ENCODE assay signal across 18 cellular contexts in the genomic region with DNA sequence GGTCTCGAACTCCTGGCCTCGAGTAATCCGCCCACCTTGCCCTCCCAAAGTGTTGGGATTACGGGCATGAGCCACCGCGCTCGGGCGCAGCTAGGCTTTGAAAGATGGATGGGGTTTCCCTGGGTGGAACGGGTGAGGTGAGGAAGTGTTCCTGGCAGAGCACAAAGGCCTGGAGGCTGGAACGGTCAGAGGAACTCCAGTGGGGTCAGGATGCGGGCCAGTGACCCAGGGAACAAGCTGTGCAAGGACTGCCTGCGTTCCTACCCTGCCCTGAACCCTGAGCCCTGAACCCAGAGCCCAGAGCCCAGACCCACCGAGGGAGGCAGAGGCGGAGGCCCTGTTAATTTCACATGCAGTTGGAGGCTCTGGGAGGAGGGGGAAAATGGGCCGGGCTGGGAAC. TPM values are rescaled to one million over a fixed set of nuclear protein-coding genes. Genes with fewer than 3 reads are reported as not detected.
DNase-seq lines count a peak whose midpoint lies in the region; ATAC-seq and TF ChIP-seq lines count a peak whose summit lies in the region.
"Had no signal": no experiment of that assay in that cellular context is flagged by ENCODE, and none has a peak within 500 bp of the region (broad histone marks: within the 10 kb centered on the region; RNA-seq: fewer than 3 reads in every experiment).

No MANE protein-coding gene starts in this region.

- H3K4me3 Mint-ChIP-seq in GM23338, result no peak overlapping the region
- H3K4me3 Mint-ChIP-seq: CD4-positive, CD25-positive, alpha-beta regulatory T cell had no signal

- no peak for ATAC-seq in GM23338
- ATAC-seq in left lobe of liver, result peak; percentile 53
- ATAC-seq in sciatic nerve, result peak; percentile 4
- no peak for ATAC-seq in GM19324 (IDR thresholded peaks at IDR 0.05; ENCODE audit: low FRiP score, unreplicated experiment)
- no peak for ATAC-seq in HG02938 (IDR thresholded peaks at IDR 0.05; ENCODE audit: unreplicated experiment)
- ATAC-seq: A549, GM12878, K562 had no signal

- H3K9me2 ChIP-seq in GM23338 (ENCODE audit: insufficient read depth), result no peaks in the 10 kb centered on the region

- H3K4me1 ChIP-seq in GM23338 (ENCODE audit: insufficient read depth), result no peaks in the 10 kb centered on the region; the same call in 1 of the 2 replicates

- intact Hi-C loops in dorsolateral prefrontal cortex (cut with DNase I), result no loop called here
- intact Hi-C loops in sciatic nerve (cut with DNase I), result no loop called here

- 0 out of 2 replicates have a peak overlapping the region, but pooled peaks have one; percentile 19 for H3K27ac ChIP-seq in GM23338 (ENCODE audit: low read depth)
- H3K27ac ChIP-seq in dorsolateral prefrontal cortex, result peak overlapping the region in 39 of 59 donors; percentile 1 to 94 (median 74)

- no peaks in the 10 kb centered on the region for H3K36me3 ChIP-seq in GM23338 (ENCODE audit: insufficient read depth)

- H4K20me1 ChIP-seq in GM23338 (replicated peaks; ENCODE audit: insufficient read depth), result peaks cover under 1% of the 10 kb centered on the region; the same call in 1 of the 2 replicates

- H3K36me3 Mint-ChIP-seq in GM23338 (ENCODE audit: low read depth), result no peaks in the 10 kb centered on the region
- H3K36me3 Mint-ChIP-seq: CD4-positive, CD25-positive, alpha-beta regulatory T cell had no signal

- no peak overlapping the region for H3K27ac Mint-ChIP-seq in GM23338
- H3K27ac Mint-ChIP-seq: CD4-positive, CD25-positive, alpha-beta regulatory T cell had no signal

- H2AFZ ChIP-seq in GM23338, result no peak overlapping the region

- peaks cover 26% of the 10 kb centered on the region for H3K4me1 Mint-ChIP-seq in GM23338

- peaks cover 47% of the 10 kb centered on the region for H3K79me2 ChIP-seq in GM23338 (replicated peaks; ENCODE audit: insufficient read depth)

- H3K9me3 Mint-ChIP-seq in GM23338, result no peaks in the 10 kb centered on the region
- H3K9me3 Mint-ChIP-seq: CD4-positive, CD25-positive, alpha-beta regulatory T cell had no signal

- no peak overlapping the region for H3K4me2 ChIP-seq in GM23338
- H3K4me2 ChIP-seq: A549 had no signal

- no peaks in the 10 kb centered on the region for H3F3A ChIP-seq in GM23338 (replicated peaks; ENCODE audit: low read depth)

- H3K4me3 ChIP-seq in GM23338 (no peak overlapping the region), dorsolateral prefrontal cortex (no peak overlapping the region)
- H3K4me3 ChIP-seq: A549, GM12878, K562 had no signal

- TF ChIP-seq CTCF in GM23338 (conservative IDR thresholded peaks at IDR 0.05; ENCODE audit: low read depth in 2 of 2) (no peak), dorsolateral prefrontal cortex (IDR thresholded peaks at IDR 0.05 in 54 of 56, conservative IDR thresholded peaks at IDR 0.05 in 2 of 56; ENCODE audit: low read depth in 1 of 56, partially characterized antibody in 56 of 56) (no peak)

- H3K27me3 ChIP-seq in GM23338 (ENCODE audit: insufficient read depth) (no peaks in the 10 kb centered on the region), dorsolateral prefrontal cortex (no peaks in the 10 kb centered on the region)

- peaks cover 16% of the 10 kb centered on the region for H3K27me3 Mint-ChIP-seq in GM23338 (ENCODE audit: insufficient read depth, low read depth, poor library complexity)
- H3K27me3 Mint-ChIP-seq: CD4-positive, CD25-positive, alpha-beta regulatory T cell had no signal

- DNase-seq in GM23338 (ENCODE audit: low spot score), result no peak
- DNase-seq in dorsolateral prefrontal cortex, result no peak
- DNase-seq in left lobe of liver (ENCODE audit: low spot score), result no peak
- no peak for DNase-seq in sciatic nerve (ENCODE audit: low spot score)
- DNase-seq in activated naive CD4-positive, alpha-beta T cell treated with Interleukin-2 at 50 U/mL for 16 hours, result no peak
- no peak for DNase-seq in stimulated activated CD4-positive, alpha-beta T cell treated with anti-CD3 and anti-CD28 coated beads, Interleukin-15, amount 100 ng/mL, for 24 hours
- DNase-seq: Calu3; CD4-positive, CD25-positive, alpha-beta regulatory T cell; DMS79; NCI-H1436 treated with DMSO at 0.1 percent for 48 hours; NCI-H345; NCI-H69; NK-92 treated with Interleukin-12 subunit alpha and Interleukin-12 subunit beta, amount 100 ng/mL, for 24 hours had no signal

TF ChIP-seq in GM23338, 12 proteins besides CTCF, POLR2A, EP300 and RAD21 (continues in another document):
- TF ChIP-seq POLR2AphosphoS5 (IDR thresholded peaks at IDR 0.05; ENCODE audit: low read depth) (no peak), ZNF114 (CRISPR knock-in tag; IDR thresholded peaks at IDR 0.05) (no peak), JUNB (IDR thresholded peaks at IDR 0.05; ENCODE audit: unreplicated experiment) (no peak), NANOG (IDR thresholded peaks at IDR 0.05; ENCODE audit: borderline replicate concordance) (no peak), CREB1 (CRISPR knock-in tag; IDR thresholded peaks at IDR 0.05; ENCODE audit: low read depth) (no peak), EZH2 (IDR thresholded peaks at IDR 0.05; ENCODE audit: low read depth, unreplicated experiment) (no peak), STAT1 (IDR thresholded peaks at IDR 0.05; ENCODE audit: unreplicated experiment) (no peak), EZH2phosphoT487 (IDR thresholded peaks at IDR 0.05; ENCODE audit: unreplicated experiment) (no peak)
- TF ChIP-seq, protein P1, sequence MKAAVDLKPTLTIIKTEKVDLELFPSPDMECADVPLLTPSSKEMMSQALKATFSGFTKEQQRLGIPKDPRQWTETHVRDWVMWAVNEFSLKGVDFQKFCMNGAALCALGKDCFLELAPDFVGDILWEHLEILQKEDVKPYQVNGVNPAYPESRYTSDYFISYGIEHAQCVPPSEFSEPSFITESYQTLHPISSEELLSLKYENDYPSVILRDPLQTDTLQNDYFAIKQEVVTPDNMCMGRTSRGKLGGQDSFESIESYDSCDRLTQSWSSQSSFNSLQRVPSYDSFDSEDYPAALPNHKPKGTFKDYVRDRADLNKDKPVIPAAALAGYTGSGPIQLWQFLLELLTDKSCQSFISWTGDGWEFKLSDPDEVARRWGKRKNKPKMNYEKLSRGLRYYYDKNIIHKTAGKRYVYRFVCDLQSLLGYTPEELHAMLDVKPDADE (IDR thresholded peaks at IDR 0.05), result no peak
- TF ChIP-seq, protein P2, sequence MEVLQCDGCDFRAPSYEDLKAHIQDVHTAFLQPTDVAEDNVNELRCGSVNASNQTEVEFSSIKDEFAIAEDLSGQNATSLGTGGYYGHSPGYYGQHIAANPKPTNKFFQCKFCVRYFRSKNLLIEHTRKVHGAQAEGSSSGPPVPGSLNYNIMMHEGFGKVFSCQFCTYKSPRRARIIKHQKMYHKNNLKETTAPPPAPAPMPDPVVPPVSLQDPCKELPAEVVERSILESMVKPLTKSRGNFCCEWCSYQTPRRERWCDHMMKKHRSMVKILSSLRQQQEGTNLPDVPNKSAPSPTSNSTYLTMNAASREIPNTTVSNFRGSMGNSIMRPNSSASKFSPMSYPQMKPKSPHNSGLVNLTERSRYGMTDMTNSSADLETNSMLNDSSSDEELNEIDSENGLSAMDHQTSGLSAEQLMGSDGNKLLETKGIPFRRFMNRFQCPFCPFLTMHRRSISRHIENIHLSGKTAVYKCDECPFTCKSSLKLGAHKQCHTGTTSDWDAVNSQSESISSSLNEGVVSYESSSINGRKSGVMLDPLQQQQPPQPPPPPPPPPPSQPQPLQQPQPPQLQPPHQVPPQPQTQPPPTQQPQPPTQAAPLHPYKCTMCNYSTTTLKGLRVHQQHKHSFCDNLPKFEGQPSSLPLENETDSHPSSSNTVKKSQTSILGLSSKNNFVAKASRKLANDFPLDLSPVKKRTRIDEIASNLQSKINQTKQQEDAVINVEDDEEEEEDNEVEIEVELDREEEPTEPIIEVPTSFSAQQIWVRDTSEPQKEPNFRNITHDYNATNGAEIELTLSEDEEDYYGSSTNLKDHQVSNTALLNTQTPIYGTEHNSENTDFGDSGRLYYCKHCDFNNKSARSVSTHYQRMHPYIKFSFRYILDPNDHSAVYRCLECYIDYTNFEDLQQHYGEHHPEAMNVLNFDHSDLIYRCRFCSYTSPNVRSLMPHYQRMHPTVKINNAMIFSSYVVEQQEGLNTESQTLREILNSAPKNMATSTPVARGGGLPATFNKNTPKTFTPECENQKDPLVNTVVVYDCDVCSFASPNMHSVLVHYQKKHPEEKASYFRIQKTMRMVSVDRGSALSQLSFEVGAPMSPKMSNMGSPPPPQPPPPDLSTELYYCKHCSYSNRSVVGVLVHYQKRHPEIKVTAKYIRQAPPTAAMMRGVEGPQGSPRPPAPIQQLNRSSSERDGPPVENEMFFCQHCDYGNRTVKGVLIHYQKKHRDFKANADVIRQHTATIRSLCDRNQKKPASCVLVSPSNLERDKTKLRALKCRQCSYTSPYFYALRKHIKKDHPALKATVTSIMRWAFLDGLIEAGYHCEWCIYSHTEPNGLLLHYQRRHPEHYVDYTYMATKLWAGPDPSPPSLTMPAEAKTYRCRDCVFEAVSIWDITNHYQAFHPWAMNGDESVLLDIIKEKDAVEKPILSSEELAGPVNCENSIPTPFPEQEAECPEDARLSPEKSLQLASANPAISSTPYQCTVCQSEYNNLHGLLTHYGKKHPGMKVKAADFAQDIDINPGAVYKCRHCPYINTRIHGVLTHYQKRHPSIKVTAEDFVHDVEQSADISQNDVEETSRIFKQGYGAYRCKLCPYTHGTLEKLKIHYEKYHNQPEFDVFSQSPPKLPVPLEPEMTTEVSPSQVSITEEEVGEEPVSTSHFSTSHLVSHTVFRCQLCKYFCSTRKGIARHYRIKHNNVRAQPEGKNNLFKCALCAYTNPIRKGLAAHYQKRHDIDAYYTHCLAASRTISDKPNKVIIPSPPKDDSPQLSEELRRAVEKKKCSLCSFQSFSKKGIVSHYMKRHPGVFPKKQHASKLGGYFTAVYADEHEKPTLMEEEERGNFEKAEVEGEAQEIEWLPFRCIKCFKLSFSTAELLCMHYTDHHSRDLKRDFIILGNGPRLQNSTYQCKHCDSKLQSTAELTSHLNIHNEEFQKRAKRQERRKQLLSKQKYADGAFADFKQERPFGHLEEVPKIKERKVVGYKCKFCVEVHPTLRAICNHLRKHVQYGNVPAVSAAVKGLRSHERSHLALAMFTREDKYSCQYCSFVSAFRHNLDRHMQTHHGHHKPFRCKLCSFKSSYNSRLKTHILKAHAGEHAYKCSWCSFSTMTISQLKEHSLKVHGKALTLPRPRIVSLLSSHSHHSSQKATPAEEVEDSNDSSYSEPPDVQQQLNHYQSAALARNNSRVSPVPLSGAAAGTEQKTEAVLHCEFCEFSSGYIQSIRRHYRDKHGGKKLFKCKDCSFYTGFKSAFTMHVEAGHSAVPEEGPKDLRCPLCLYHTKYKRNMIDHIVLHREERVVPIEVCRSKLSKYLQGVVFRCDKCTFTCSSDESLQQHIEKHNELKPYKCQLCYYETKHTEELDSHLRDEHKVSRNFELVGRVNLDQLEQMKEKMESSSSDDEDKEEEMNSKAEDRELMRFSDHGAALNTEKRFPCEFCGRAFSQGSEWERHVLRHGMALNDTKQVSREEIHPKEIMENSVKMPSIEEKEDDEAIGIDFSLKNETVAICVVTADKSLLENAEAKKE (CRISPR knock-in tag; IDR thresholded peaks at IDR 0.05), result no peak

RNA-seq across cellular contexts. Expression of a gene that starts 23.4 kb away (rescaled TPM):
- 28.8 and 34.3 TPM in 2 replicates for total RNA-seq in GM23338 (2014; rRNA removed; shearing (Covaris generic))
- 8.2 and 10.3 TPM in 2 replicates for polyA plus RNA-seq in GM23338 (2016; fragmentation: Nextera tagmentation; extraction: Ambion mirVana)
- 100 to 1,000 TPM; 134 to 718 (median 501) TPM for total RNA-seq in dorsolateral prefrontal cortex
- 2.5 TPM for total RNA-seq in left lobe of liver
- total RNA-seq in sciatic nerve, result 11.7 TPM
- polyA plus RNA-seq: CD4-positive, CD25-positive, alpha-beta regulatory T cell had no signal

Comparison
In these comparisons a context has a peak if more than half of its experiments do, and no peak if none do; other contexts are left out.
1. ATAC-seq: peak in left lobe of liver (single experiment) and sciatic nerve (single experiment); none in GM23338 (single experiment), GM19324 (single experiment) and HG02938 (single experiment).